22 cellular contexts compared by ENCODE assay signal in the genomic region with DNA sequence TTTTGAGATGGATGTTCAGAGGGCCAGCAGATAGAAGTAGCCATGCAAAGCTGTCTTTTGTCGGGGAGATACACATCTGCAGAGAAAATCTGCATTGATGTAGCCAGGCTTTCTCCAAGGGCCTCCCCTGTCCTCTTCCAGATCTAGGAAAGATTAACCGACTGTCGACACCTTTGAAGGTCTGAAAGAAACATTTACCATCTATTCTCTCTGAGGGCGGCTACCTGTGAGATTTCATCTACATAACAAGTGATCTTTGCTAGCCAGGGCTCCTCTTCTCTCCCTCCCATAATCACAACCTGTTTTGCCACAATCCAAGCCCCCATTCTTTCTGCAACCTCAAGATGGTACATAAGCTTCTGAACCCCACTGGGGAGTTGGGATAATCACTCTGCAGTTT.
"Had no signal": no experiment of that assay in that cellular context is flagged by ENCODE, and none has a peak within 500 bp of the region (broad histone marks: within the 10 kb centered on the region; RNA-seq: fewer than 3 reads in every experiment).

No MANE protein-coding gene starts in this region.

- H3K27me3 ChIP-seq: ascending aorta, body of pancreas, SJSA1 had no signal

- DNase-seq: activated CD4-positive, alpha-beta T cell treated with anti-CD3 and anti-CD28 coated beads for 48 hours; activated CD4-positive, alpha-beta T cell treated with anti-CD3 and anti-CD28 coated beads, Interleukin-2, amount 50 U/mL, for 4 hours; activated CD4-positive, CD25-positive, alpha-beta regulatory T cell treated with anti-CD3 and anti-CD28 coated beads, Interleukin-2, amount 50 U/mL, for 72 hours; activated CD8-positive, alpha-beta memory T cell treated with anti-CD3 and anti-CD28 coated beads, Interleukin-2, amount 10 ng/mL, durations not matched to agents 7 days and 5 days; activated effector memory CD4-positive, alpha-beta T cell treated with Interleukin-2 at 50 U/mL for 16 hours; activated naive CD4-positive, alpha-beta T cell; activated T-cell treated with anti-CD3 and anti-CD28 coated beads, Interleukin-2, amount 50 U/mL, for 24 hours; body of pancreas; central memory CD4-positive, alpha-beta T cell; KG1; NCI-H1092; NCI-H1417; NCI-H1694; NCI-H2029 treated with DMSO at 0.1 percent for 48 hours; NCI-H345; NCI-H510A; NCI-H69; NK-92 treated with Interleukin-12 subunit alpha and Interleukin-12 subunit beta, amount 100 ng/mL, for 24 hours; PC-3; SHP77 had no signal

- H3K36me3 ChIP-seq: ascending aorta, SJSA1 had no signal

- H3K27ac ChIP-seq: ascending aorta, body of pancreas, SJSA1 had no signal

- H3K9me3 ChIP-seq: ascending aorta, body of pancreas, SJSA1 had no signal

- H3K4me1 ChIP-seq: ascending aorta, body of pancreas, SJSA1 had no signal

- H3K4me3 ChIP-seq: ascending aorta, body of pancreas, SJSA1 had no signal
